In the genomic region with DNA sequence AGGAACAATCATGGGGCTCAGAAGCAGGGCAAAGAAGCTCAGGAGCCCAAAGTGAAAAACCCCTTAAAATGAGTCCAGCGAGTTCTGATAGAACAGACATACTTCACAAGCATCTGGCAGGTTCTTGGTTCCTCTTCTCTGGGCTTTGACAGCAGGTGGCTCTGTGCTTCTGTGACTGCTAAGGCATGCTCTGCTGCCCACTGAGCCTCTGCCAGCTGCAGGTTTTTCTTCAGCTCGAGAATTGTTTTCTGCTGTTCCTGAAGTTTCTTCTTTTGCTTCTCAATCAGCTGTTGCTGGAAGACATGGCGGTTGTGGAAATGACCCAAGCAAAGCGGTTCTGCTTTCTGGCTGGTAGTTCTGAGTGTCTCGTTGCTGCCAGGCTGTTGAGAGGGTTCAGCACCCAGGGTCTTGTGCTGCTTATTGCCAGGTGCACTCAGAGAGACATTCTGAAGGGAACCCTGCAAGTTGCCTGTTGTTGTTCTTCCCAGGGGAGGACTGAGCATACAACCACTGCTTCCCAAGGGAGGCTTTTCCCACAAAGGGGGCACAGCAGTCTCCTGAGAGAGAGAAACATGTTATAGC, we compare ENCODE assay signal across 13 cellular contexts. TPM values are rescaled to one million over a fixed set of nuclear protein-coding genes. Genes with fewer than 3 reads are reported as not detected.
DNase-seq lines count a peak whose midpoint lies in the region; ATAC-seq and TF ChIP-seq lines count a peak whose summit lies in the region.
"Had no signal": no experiment of that assay in that cellular context is flagged by ENCODE, and none has a peak within 500 bp of the region (broad histone marks: within the 10 kb centered on the region; RNA-seq: fewer than 3 reads in every experiment).

No MANE protein-coding gene starts in this region.

- H3K4me3 ChIP-seq in BLaER1 treated with 17β-estradiol and CSF1 and Interleukin-3, amounts not matched to agents 10 nM and 100 nM: peak overlapping the region in 3 of 10 experiments; percentile 20 to 35 (median 26); a peak in 1 of 20 replicates

- no peaks in the 10 kb centered on the region for H3K27me3 Mint-ChIP-seq in mesothelial cell of epicardium (ENCODE audit: low read depth)

- H3K27ac ChIP-seq in BLaER1 treated with 17β-estradiol and CSF1 and Interleukin-3, amounts not matched to agents 10 nM and 100 nM: peak overlapping the region in 6 of 11 experiments; percentile 11 to 81 (median 62); a peak in 10 of 22 replicates

- H4K20me1 ChIP-seq in BLaER1 treated with 17β-estradiol and CSF1 and Interleukin-3, amounts not matched to agents 10 nM and 100 nM: no peaks in the 10 kb centered on the region

- peaks cover 4% of the 10 kb centered on the region for H3K9me3 Mint-ChIP-seq in mesothelial cell of epicardium
- H3K9me3 Mint-ChIP-seq: stimulated activated effector memory CD8-positive, alpha-beta T cell treated with anti-CD3 and anti-CD28 coated beads, Interleukin-12 subunit alpha, Interleukin-12 subunit beta, amount 100 ng/mL, for 72 hours had no signal

- no peaks in the 10 kb centered on the region for H3K4me1 Mint-ChIP-seq in mesothelial cell of epicardium
- H3K4me1 Mint-ChIP-seq: stimulated activated effector memory CD8-positive, alpha-beta T cell treated with anti-CD3 and anti-CD28 coated beads, Interleukin-12 subunit alpha, Interleukin-12 subunit beta, amount 100 ng/mL, for 72 hours had no signal

- peaks cover 19% of the 10 kb centered on the region for H3K36me3 Mint-ChIP-seq in mesothelial cell of epicardium
- H3K36me3 Mint-ChIP-seq: stimulated activated effector memory CD8-positive, alpha-beta T cell treated with anti-CD3 and anti-CD28 coated beads, Interleukin-12 subunit alpha, Interleukin-12 subunit beta, amount 100 ng/mL, for 72 hours had no signal

- intact Hi-C loops in left ventricle myocardium superior (cut with micrococcal nuclease): no loop called here

- DNase-seq in mesothelial cell of epicardium (ENCODE audit: low spot score in 2 of 2, unreplicated experiment in 2 of 2) (no peak), GOT3 (lab: John Stamatoyannopoulos, UW) (no peak), HUDEP-2 (lab: John Stamatoyannopoulos, UW; ENCODE audit: unreplicated experiment in 76 of 76) (no peak), left ventricle myocardium superior (no peak)
- DNase-seq: activated naive CD4-positive, alpha-beta T cell; hypothalamus; NCI-H1436 treated with DMSO at 0.1 percent for 48 hours; RPMI8226 had no signal

- ATAC-seq in GM19328 (IDR thresholded peaks at IDR 0.05; ENCODE audit: unreplicated experiment) (peak; percentile 96), HG02763 (IDR thresholded peaks at IDR 0.05; ENCODE audit: unreplicated experiment) (peak; percentile 93), HG03558 (IDR thresholded peaks at IDR 0.05; ENCODE audit: extremely low read depth, unreplicated experiment) (peak; percentile 96), left ventricle myocardium superior (no peak)

- H3K4me3 Mint-ChIP-seq in mesothelial cell of epicardium: no peak overlapping the region
- H3K4me3 Mint-ChIP-seq: stimulated activated effector memory CD8-positive, alpha-beta T cell treated with anti-CD3 and anti-CD28 coated beads, Interleukin-12 subunit alpha, Interleukin-12 subunit beta, amount 100 ng/mL, for 72 hours had no signal

- H3K4me1 ChIP-seq in BLaER1 treated with 17β-estradiol and CSF1 and Interleukin-3, amounts not matched to agents 10 nM and 100 nM: peaks cover 0 to 33% (median 22%) of the 10 kb centered on the region in 10 experiments; a peak in 14 of 20 replicates

- H3K27ac Mint-ChIP-seq in mesothelial cell of epicardium: no peak overlapping the region
- H3K27ac Mint-ChIP-seq: stimulated activated effector memory CD8-positive, alpha-beta T cell treated with anti-CD3 and anti-CD28 coated beads, Interleukin-12 subunit alpha, Interleukin-12 subunit beta, amount 100 ng/mL, for 72 hours had no signal

- H3K9me3 ChIP-seq in BLaER1 treated with 17β-estradiol and CSF1 and Interleukin-3, amounts not matched to agents 10 nM and 100 nM (replicated peaks in 1 of 11): peaks cover 7 to 27% (median 12%) of the 10 kb centered on the region in 11 experiments; a peak in 20 of 22 replicates

- peak overlapping the region in 4 of 11 experiments; percentile 13 to 58 (median 44); a peak in 6 of 22 replicates for H3K9ac ChIP-seq in BLaER1 treated with 17β-estradiol and CSF1 and Interleukin-3, amounts not matched to agents 10 nM and 100 nM

- H3K27me3 ChIP-seq in BLaER1 treated with 17β-estradiol and CSF1 and Interleukin-3, amounts not matched to agents 10 nM and 100 nM: no peaks in the 10 kb centered on the region

- H3K36me3 ChIP-seq in BLaER1 treated with 17β-estradiol and CSF1 and Interleukin-3, amounts not matched to agents 10 nM and 100 nM: peaks cover 0 to 28% (median 0%) of the 10 kb centered on the region in 11 experiments; a peak in 6 of 22 replicates

- H3K4me2 ChIP-seq in BLaER1 treated with 17β-estradiol and CSF1 and Interleukin-3, amounts not matched to agents 10 nM and 100 nM: peak overlapping the region in 8 of 11 experiments; percentile 27 to 82 (median 67); a peak in 15 of 22 replicates

- no peak for TF ChIP-seq CTCF in mesothelial cell of epicardium (IDR thresholded peaks at IDR 0.05; ENCODE audit: unreplicated experiment)

RNA-seq across cellular contexts. Expression of gene CCDC191, which starts 50.8 kb away (rescaled TPM):
- total RNA-seq in mesothelial cell of epicardium (8.8 to 10.8 TPM (median 10.3 TPM) in 3 replicates), left ventricle myocardium superior (0.99 TPM)

RNA-seq across cellular contexts. Expression of gene QTRT2, which starts 51.0 kb away (rescaled TPM):
- total RNA-seq in mesothelial cell of epicardium: 29.1 to 35.2 TPM (median 32.3 TPM) in 3 replicates
- 3.6 TPM for total RNA-seq in left ventricle myocardium superior

RNA-seq across cellular contexts. Expression of gene ZDHHC23, which starts 57.7 kb away (rescaled TPM):
- total RNA-seq in mesothelial cell of epicardium (4.2 to 5.1 TPM (median 4.7 TPM) in 3 replicates), left ventricle myocardium superior (3.4 TPM)
